21 cellular contexts compared by ENCODE assay signal in the genomic region with DNA sequence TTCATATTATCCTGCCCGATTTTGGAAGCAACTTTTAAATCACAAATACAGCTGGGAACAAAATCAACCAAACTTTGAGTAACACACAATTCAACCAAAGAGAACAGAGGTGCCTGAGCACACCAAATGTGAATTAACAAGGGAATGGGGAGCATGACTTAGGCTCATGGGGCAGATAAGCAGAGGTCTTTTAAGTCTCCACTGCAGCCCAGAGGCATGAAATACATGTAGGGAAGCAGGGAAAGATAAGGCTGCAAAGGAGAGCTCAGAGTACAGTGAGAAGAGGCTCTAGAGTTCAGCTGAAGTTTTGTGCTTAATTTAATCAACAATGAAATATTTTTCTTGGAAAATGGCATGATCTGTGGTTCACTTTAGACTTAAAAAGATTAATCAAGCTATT. TPM values are rescaled to one million over a fixed set of nuclear protein-coding genes. Genes with fewer than 3 reads are reported as not detected.
"Had no signal": no experiment of that assay in that cellular context is flagged by ENCODE, and none has a peak within 500 bp of the region (broad histone marks: within the 10 kb centered on the region; RNA-seq: fewer than 3 reads in every experiment).

No MANE protein-coding gene starts in this region.

- H2AFZ ChIP-seq: PC-9 had no signal

- H3K9ac ChIP-seq: SK-N-SH had no signal

- H3K9me3 ChIP-seq: breast epithelium, SJCRH30, SK-N-SH had no signal

- ATAC-seq: activated CD8-positive, alpha-beta memory T cell treated with anti-CD3 and anti-CD28 coated beads, Interleukin-2, amount 10 ng/mL, durations not matched to agents 7 days and 5 days; WTC11 had no signal

- DNase-seq: activated CD4-positive, alpha-beta T cell treated with anti-CD3 and anti-CD28 coated beads for 1 hour; activated CD4-positive, alpha-beta T cell treated with anti-CD3 and anti-CD28 coated beads, Interleukin-2, amount 10 ng/mL, durations not matched to agents 24 days and 14 days; activated CD4-positive, alpha-beta T cell treated with anti-CD3 and anti-CD28 coated beads, Interleukin-2, amount 50 U/mL, for 48 hours; activated CD8-positive, alpha-beta memory T cell treated with anti-CD3 and anti-CD28 coated beads, Interleukin-2, amount 10 ng/mL, durations not matched to agents 7 days and 5 days; activated effector memory CD4-positive, alpha-beta T cell treated with Interleukin-2 at 50 U/mL for 16 hours; activated naive CD4-positive, alpha-beta T cell; activated T-cell treated with anti-CD3 and anti-CD28 coated beads, Interleukin-2, amount 50 U/mL, for 24 hours; aorta; Karpas-422; MM.1S; NCI-H1105 treated with DMSO at 0.1 percent for 48 hours; NCI-H146; NCI-H187 treated with DMSO at 0.1 percent for 48 hours; NCI-H2081 treated with DMSO at 0.1 percent for 48 hours; NCI-H446; NCI-H524; PC-9; SJCRH30; SK-N-SH had no signal

- H3K27ac ChIP-seq: breast epithelium, PC-9, SJCRH30 had no signal

- H3K4me1 ChIP-seq: breast epithelium, SJCRH30 had no signal

- H3K27me3 ChIP-seq: breast epithelium, SJCRH30 had no signal

- H3K36me3 ChIP-seq: breast epithelium, SJCRH30 had no signal

- H3K4me3 ChIP-seq: breast epithelium, PC-9, SJCRH30 had no signal

- H3K4me2 ChIP-seq: PC-9, SK-N-SH had no signal

RNA-seq across cellular contexts. Expression of a gene that starts 49.0 kb away (rescaled TPM):
- total RNA-seq: PC-9 had no signal
- polyA plus RNA-seq: SK-N-SH had no signal
